ENCODE assay signal across 7 cellular contexts in the genomic region with DNA sequence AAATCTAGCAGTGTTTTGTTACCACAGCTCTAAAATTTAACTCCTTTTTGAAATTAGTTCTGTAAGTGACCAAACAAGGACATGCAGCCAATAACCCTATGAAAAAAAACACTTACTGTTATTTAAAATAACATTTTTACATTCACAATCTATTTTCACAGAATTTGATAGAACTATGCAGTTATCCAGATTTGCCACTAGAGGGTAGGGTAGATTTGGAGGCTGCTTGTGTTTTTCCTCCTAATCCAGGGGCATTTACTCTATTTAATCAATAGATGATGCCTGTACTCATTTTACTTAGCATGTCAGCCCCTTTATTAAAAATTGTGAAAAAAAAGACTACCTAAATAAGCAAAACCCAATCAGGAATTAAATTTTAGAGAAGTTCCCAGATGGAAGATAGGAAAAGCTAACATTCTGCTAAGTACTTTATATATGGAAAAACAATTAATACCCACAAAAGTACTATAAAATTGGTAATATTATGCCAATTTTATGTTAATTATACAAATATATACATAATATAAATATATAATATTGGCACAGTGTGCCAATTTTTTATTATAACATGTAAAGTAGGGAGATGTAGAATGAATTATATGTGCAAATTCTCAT. TPM values are rescaled to one million over a fixed set of nuclear protein-coding genes. Genes with fewer than 3 reads are reported as not detected.
DNase-seq lines count a peak whose midpoint lies in the region; ATAC-seq and TF ChIP-seq lines count a peak whose summit lies in the region.

No MANE protein-coding gene starts in this region.

- H3K4me1 ChIP-seq in right lobe of liver, result no peaks in the 10 kb centered on the region

- DNase-seq in GM10266 (ENCODE audit: extremely low spot score) (peak; percentile 40), NCI-H146 treated with DMSO at 0.1 percent for 48 hours (lab: John Stamatoyannopoulos, UW; ENCODE audit: unreplicated experiment) (peak; percentile 25), brain microvascular endothelial cell (no peak), right lobe of liver (no peak)

- H3K36me3 ChIP-seq in brain microvascular endothelial cell (replicated peaks) (no peaks in the 10 kb centered on the region), right lobe of liver (no peaks in the 10 kb centered on the region)

- intact Hi-C loops in right lobe of liver (cut with DNase I), result loop anchor here in 1 of 2 donors (10.0 kb wide), 1 partner anchor 127 kb away; no protein-coding TSS in a partner anchor

- no peak for TF ChIP-seq POLR2A in right lobe of liver (IDR thresholded peaks at IDR 0.05)

- H3K27me3 ChIP-seq in brain microvascular endothelial cell (replicated peaks) (no peaks in the 10 kb centered on the region), right lobe of liver (no peaks in the 10 kb centered on the region)

- no peak overlapping the region for H3K4me3 ChIP-seq in brain microvascular endothelial cell (ENCODE audit: low read depth, low read length)
- no peak overlapping the region for H3K4me3 ChIP-seq in right lobe of liver

- TF ChIP-seq CTCF in GM10266 (IDR thresholded peaks at IDR 0.05; ENCODE audit: control insufficient read depth, insufficient read depth, low read depth, missing control alignments), result peak; percentile 67
- peak; percentile 69 for TF ChIP-seq CTCF in brain microvascular endothelial cell (IDR thresholded peaks at IDR 0.05; ENCODE audit: low read depth, low read length, missing control alignments)
- peak; percentile 65 to 80 (median 77) for TF ChIP-seq CTCF in right lobe of liver (IDR thresholded peaks at IDR 0.05)

- in situ Hi-C loops in brain microvascular endothelial cell (cut with HindIII; ENCODE audit: low pct_ligation_motif_present, low sequenced_read_pairs), result loop anchor here (25.0 kb wide), 1 partner anchor 124 kb away; a partner anchor contains a TSS

- H3K9me3 ChIP-seq in right lobe of liver, result no peaks in the 10 kb centered on the region

- ATAC-seq in right lobe of liver, result peak; percentile 61 to 71 (median 69)
- ATAC-seq in HG02571 (IDR thresholded peaks at IDR 0.05; ENCODE audit: unreplicated experiment), result no peak
- ATAC-seq in HG02884 (IDR thresholded peaks at IDR 0.05; ENCODE audit: unreplicated experiment), result no peak
- no peak for ATAC-seq in HG03521 (IDR thresholded peaks at IDR 0.05; ENCODE audit: unreplicated experiment)

- no peak overlapping the region for H3K27ac ChIP-seq in brain microvascular endothelial cell
- H3K27ac ChIP-seq in right lobe of liver, result no peak overlapping the region

RNA-seq across cellular contexts. Expression of a gene that starts 18.1 kb away (rescaled TPM):
- total RNA-seq in right lobe of liver, result not detected

RNA-seq across cellular contexts. Expression of a gene that starts 23.7 kb away (rescaled TPM):
- not detected for total RNA-seq in right lobe of liver

Comparison
In these comparisons a context has a peak if more than half of its experiments do, and no peak if none do; other contexts are left out.
1. DNase-seq: peak in GM10266 (single experiment) and NCI-H146 treated with DMSO at 0.1 percent for 48 hours (single experiment); none in brain microvascular endothelial cell (single experiment) and right lobe of liver (0 of 3).
2. ATAC-seq: peak in right lobe of liver (4 of 4); none in HG02571 (single experiment), HG02884 (single experiment) and HG03521 (single experiment).
3. Peak in every context shown above with its lines, with median percentiles within 50 percentile points of each other: CTCF ChIP-seq.